29 cellular contexts compared by ENCODE assay signal in genomic region chr16:59205403-59205802, GRCh38.
"Had no signal": no experiment of that assay in that cellular context is flagged by ENCODE, and none has a peak within 500 bp of the region (broad histone marks: within the 10 kb centered on the region; RNA-seq: fewer than 3 reads in every experiment).

No MANE protein-coding gene starts in this region.

- H3K27ac ChIP-seq: ascending aorta, breast epithelium, cardiac muscle cell, colonic mucosa, dorsolateral prefrontal cortex, WERI-Rb-1 had no signal

- H3K27me3 ChIP-seq: ascending aorta, breast epithelium, cardiac muscle cell, colonic mucosa had no signal

- H3K36me3 ChIP-seq: ascending aorta, breast epithelium, cardiac muscle cell, colonic mucosa, WERI-Rb-1 had no signal

- H3K4me1 ChIP-seq: ascending aorta, breast epithelium, colonic mucosa had no signal

- ATAC-seq: activated CD4-positive, CD25-positive, alpha-beta regulatory T cell treated with anti-CD3 and anti-CD28 coated beads, Interleukin-2, amount 50 U/mL, for 24 hours; activated CD8-positive, alpha-beta T cell treated with anti-CD3 and anti-CD28 coated beads for 36 hours; esophagus mucosa; T-helper 17 cell had no signal

- H3K4me3 ChIP-seq: ascending aorta, breast epithelium, cardiac muscle cell, colonic mucosa, dorsolateral prefrontal cortex had no signal

- FAIRE-seq: frontal cortex had no signal

- H3K9me3 ChIP-seq: ascending aorta, breast epithelium, colonic mucosa had no signal

- DNase-seq: activated B cell treated with CpG ODN at 0.5 μM for 24 hours; activated CD4-positive, alpha-beta T cell treated with anti-CD3 and anti-CD28 coated beads for 48 hours; activated CD4-positive, alpha-beta T cell treated with anti-CD3 and anti-CD28 coated beads, Interleukin-2, amount 50 U/mL, for 1 hour; activated CD4-positive, alpha-beta T cell treated with anti-CD3 and anti-CD28 coated beads, Interleukin-2, amount 50 U/mL, for 48 hours; activated CD8-positive, alpha-beta memory T cell treated with anti-CD3 and anti-CD28 coated beads for 24 hours; activated CD8-positive, alpha-beta T cell treated with anti-CD3 and anti-CD28 coated beads for 36 hours; activated effector memory CD4-positive, alpha-beta T cell treated with anti-CD3 and anti-CD28 coated beads, Interleukin-2, amount 50 U/mL, for 16 hours; activated naive CD4-positive, alpha-beta T cell treated with anti-CD3 and anti-CD28 coated beads for 36 hours; activated naive CD8-positive, alpha-beta T cell treated with anti-CD3 and anti-CD28 coated beads, Interleukin-2, amount 10 ng/mL, durations not matched to agents 7 days and 5 days; activated T-cell treated with anti-CD3 and anti-CD28 coated beads, Interleukin-2, amount 50 U/mL, for 1 hour; activated T-cell treated with anti-CD3 and anti-CD28 coated beads, Interleukin-2, amount 50 U/mL, for 48 hours; central memory CD4-positive, alpha-beta T cell; cerebellar nuclear complex; colonic mucosa; dorsolateral prefrontal cortex; effector memory CD4-positive, alpha-beta T cell; endodermal cell; foreskin fibroblast; head of caudate nucleus; T-helper 1 cell; T-helper 17 cell; T1000; WERI-Rb-1 had no signal
